22 cellular contexts compared by ENCODE assay signal in the genomic region with DNA sequence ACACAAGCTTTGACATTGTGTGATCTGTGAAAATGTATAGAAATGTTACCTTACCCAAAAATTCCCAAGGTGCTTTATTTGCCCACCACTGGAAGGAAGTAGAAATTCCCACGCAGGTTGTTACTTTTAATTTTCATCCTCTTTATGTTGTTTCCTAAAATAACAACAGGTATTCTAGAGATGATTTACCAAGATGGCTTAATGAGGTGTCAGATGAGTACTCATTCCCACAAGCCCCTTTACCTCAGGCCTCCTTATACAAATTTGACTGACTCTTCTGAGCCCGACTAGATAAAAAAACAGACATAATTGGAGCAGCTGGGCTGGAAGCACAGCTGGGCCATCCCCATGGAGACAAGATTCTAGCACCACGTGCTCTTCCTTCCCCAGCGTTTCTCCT.
"Had no signal": no experiment of that assay in that cellular context is flagged by ENCODE, and none has a peak within 500 bp of the region (broad histone marks: within the 10 kb centered on the region; RNA-seq: fewer than 3 reads in every experiment).

No MANE protein-coding gene starts in this region.

- H3K4me3 Mint-ChIP-seq: endodermal cell; natural killer cell; stimulated activated memory B cell treated with anti-CD40 and anti-IgM and Interleukin-4, amounts not matched to agents 10 μg/mL and 1 μg/mL and 100 μg/mL, for 72 hours; type B pancreatic cell had no signal

- H3K4me1 ChIP-seq: gastrocnemius medialis, lower lobe of right lung, prostate gland, right atrium auricular region, testis, tibial artery had no signal

- H3K27me3 ChIP-seq: dorsolateral prefrontal cortex, gastrocnemius medialis, neutrophil, right atrium auricular region, testis, tibial artery had no signal

- H3K4me3 ChIP-seq: dorsolateral prefrontal cortex, gastrocnemius medialis, lower lobe of right lung, prostate gland, right atrium auricular region, testis, tibial artery had no signal

- H3K27ac ChIP-seq: dorsolateral prefrontal cortex, epithelial cell of prostate, gastrocnemius medialis, lower lobe of right lung, neutrophil, prostate gland, right atrium auricular region, testis, tibial artery had no signal

- H3K36me3 ChIP-seq: gastrocnemius medialis, lower lobe of right lung, neutrophil, prostate gland, right atrium auricular region had no signal

- H3K36me3 Mint-ChIP-seq: natural killer cell had no signal

- H3K4me1 Mint-ChIP-seq: natural killer cell; stimulated activated memory B cell treated with anti-CD40 and anti-IgM and Interleukin-4, amounts not matched to agents 10 μg/mL and 1 μg/mL and 100 μg/mL, for 72 hours had no signal

- H3K9me3 ChIP-seq: gastrocnemius medialis, lower lobe of right lung, neutrophil, prostate gland, right atrium auricular region, testis, tibial artery had no signal

- DNase-seq: dorsolateral prefrontal cortex; effector CD8-positive, alpha-beta T cell; endodermal cell; foreskin fibroblast; gastrocnemius medialis; left ventricle myocardium superior; lower lobe of right lung; natural killer cell; stimulated activated CD4-positive, alpha-beta T cell treated with anti-CD3 and anti-CD28 coated beads, Interleukin-2, amount 100 ng/mL, for 24 hours; stimulated activated CD4-positive, alpha-beta T cell treated with anti-CD3 and anti-CD28 coated beads, Interleukin-4, amount 100 ng/mL, for 4 hours; stimulated activated naive CD8-positive, alpha-beta T cell treated with anti-CD3 and anti-CD28 coated beads, Interleukin-15, Interleukin-2, amounts not matched to agents 100 U/mL and 50 U/mL, for 24 hours; substantia nigra; testis; tibial artery had no signal

- ATAC-seq: esophagus mucosa; gastrocnemius medialis; left ventricle myocardium superior; lower lobe of right lung; natural killer cell; sciatic nerve; stimulated activated memory B cell treated with anti-CD40 and anti-IgM and Interleukin-4, amounts not matched to agents 10 μg/mL and 1 μg/mL and 100 μg/mL, for 72 hours; stimulated activated naive CD8-positive, alpha-beta T cell treated with anti-CD3 and anti-CD28 coated beads, Interleukin-15, Interleukin-2, amounts not matched to agents 100 U/mL and 50 U/mL, for 24 hours had no signal

- H3K27me3 Mint-ChIP-seq: stimulated activated memory B cell treated with anti-CD40 and anti-IgM and Interleukin-4, amounts not matched to agents 10 μg/mL and 1 μg/mL and 100 μg/mL, for 72 hours; type B pancreatic cell had no signal

- H3K27ac Mint-ChIP-seq: natural killer cell; stimulated activated memory B cell treated with anti-CD40 and anti-IgM and Interleukin-4, amounts not matched to agents 10 μg/mL and 1 μg/mL and 100 μg/mL, for 72 hours; type B pancreatic cell had no signal
